1 cellular context compared by ENCODE assay signal in genomic region chr5:132829742-132830435, GRCh38.
TF ChIP-seq lines count a peak whose summit lies in the region.

No MANE protein-coding gene starts in this region.

TF ChIP-seq in HepG2, 621 proteins besides CTCF, POLR2A, EP300 and RAD21 (continued from another document and continues in another):
- TF ChIP-seq MYPOP (CRISPR knock-in tag; IDR thresholded peaks at IDR 0.05) (no peak), ZNF350 (CRISPR knock-in tag; IDR thresholded peaks at IDR 0.05; ENCODE audit: borderline replicate concordance, low read depth) (no peak; the same call in 1 of the 2 replicates), MTA3 (CRISPR knock-in tag; IDR thresholded peaks at IDR 0.05) (no peak), GTF3A (CRISPR knock-in tag; conservative IDR thresholded peaks at IDR 0.05) (no peak), ZNF362 (CRISPR knock-in tag; IDR thresholded peaks at IDR 0.05; ENCODE audit: borderline replicate concordance) (no peak), CEBPB (IDR thresholded peaks at IDR 0.05; ENCODE audit: borderline replicate concordance, low read depth, low read length) (no peak), ZNF44 (CRISPR knock-in tag; IDR thresholded peaks at IDR 0.05) (0 out of 2 replicates have a peak, but pooled peaks have one; percentile 56), ISL2 (CRISPR knock-in tag; IDR thresholded peaks at IDR 0.05) (peak; percentile 63; the same call in 1 of the 2 replicates), ZNF788 (CRISPR knock-in tag; IDR thresholded peaks at IDR 0.05; ENCODE audit: borderline replicate concordance) (peak; percentile 27; the same call in 1 of the 2 replicates), ZNF720 (CRISPR knock-in tag; IDR thresholded peaks at IDR 0.05) (no peak), DPF2 (CRISPR knock-in tag; IDR thresholded peaks at IDR 0.05; ENCODE audit: borderline replicate concordance, low read depth) (no peak), ZNF205 (CRISPR knock-in tag; IDR thresholded peaks at IDR 0.05) (0 out of 2 replicates have a peak, but pooled peaks have one; percentile 20), YEATS2 (CRISPR knock-in tag; IDR thresholded peaks at IDR 0.05; ENCODE audit: borderline replicate concordance) (no peak), THAP7 (CRISPR knock-in tag; IDR thresholded peaks at IDR 0.05) (peak; percentile 10; the same call in 1 of the 2 replicates), RFX3 (CRISPR knock-in tag; IDR thresholded peaks at IDR 0.05) (no peak), ZNF691 (CRISPR knock-in tag; IDR thresholded peaks at IDR 0.05; ENCODE audit: borderline replicate concordance, low read depth) (no peak), HNF1B (CRISPR knock-in tag; IDR thresholded peaks at IDR 0.05) (peak; percentile 68), ERF (CRISPR knock-in tag; IDR thresholded peaks at IDR 0.05) (no peak; the same call in 1 of the 2 replicates), MAX (IDR thresholded peaks at IDR 0.05) (peak; percentile 77; the same call in 1 of the 2 replicates), BORCS8-MEF2B (CRISPR knock-in tag; IDR thresholded peaks at IDR 0.05) (peak; percentile 62; the same call in 1 of the 2 replicates), ZNF180 (CRISPR knock-in tag; IDR thresholded peaks at IDR 0.05; ENCODE audit: borderline replicate concordance, low read depth) (0 out of 2 replicates have a peak, but pooled peaks have one; percentile 22), ZMYM3 (CRISPR knock-in tag; IDR thresholded peaks at IDR 0.05) (peak; percentile 23; the same call in 1 of the 2 replicates), NR0B2 (CRISPR knock-in tag; IDR thresholded peaks at IDR 0.05) (peak; percentile 57; the same call in 1 of the 2 replicates), ETS1 (CRISPR knock-in tag; IDR thresholded peaks at IDR 0.05) (no peak), CBFB (CRISPR knock-in tag; IDR thresholded peaks at IDR 0.05) (no peak), SETDB1 (CRISPR knock-in tag; IDR thresholded peaks at IDR 0.05; ENCODE audit: borderline replicate concordance) (no peak), ZFYVE20 (CRISPR knock-in tag; IDR thresholded peaks at IDR 0.05; ENCODE audit: borderline replicate concordance, low read depth) (no peak), ATAD3A (CRISPR knock-in tag; IDR thresholded peaks at IDR 0.05) (no peak), FOXM1 (CRISPR knock-in tag; IDR thresholded peaks at IDR 0.05) (no peak), ZNF414 (CRISPR knock-in tag; IDR thresholded peaks at IDR 0.05) (no peak), ZSCAN30 (CRISPR knock-in tag; IDR thresholded peaks at IDR 0.05) (no peak; the same call in 1 of the 2 replicates), CREBL2 (CRISPR knock-in tag; IDR thresholded peaks at IDR 0.05; ENCODE audit: borderline replicate concordance) (no peak), ZNF160 (CRISPR knock-in tag; IDR thresholded peaks at IDR 0.05) (peak; percentile 78; the same call in 1 of the 2 replicates), PCBP2 (optimal IDR thresholded peaks at IDR 0.05; ENCODE audit: low read depth, low read length, poor library complexity, severe bottlenecking) (no peak), NFYB (CRISPR knock-in tag; IDR thresholded peaks at IDR 0.05) (no peak), FOXC1 (CRISPR knock-in tag; IDR thresholded peaks at IDR 0.05; ENCODE audit: borderline replicate concordance) (no peak), BRCA1 (CRISPR knock-in tag; IDR thresholded peaks at IDR 0.05) (no peak), KAT2B (IDR thresholded peaks at IDR 0.05; ENCODE audit: borderline replicate concordance, low read depth, low read length) (no peak), ZNF33B (CRISPR knock-in tag; IDR thresholded peaks at IDR 0.05) (peak; percentile 87; the same call in 1 of the 2 replicates), MEIS1 (CRISPR knock-in tag; IDR thresholded peaks at IDR 0.05; ENCODE audit: borderline replicate concordance) (no peak), RELA (CRISPR knock-in tag; IDR thresholded peaks at IDR 0.05) (no peak), ZNF501 (CRISPR knock-in tag; IDR thresholded peaks at IDR 0.05) (0 out of 2 replicates have a peak, but pooled peaks have one; percentile 25), ZNF18 (CRISPR knock-in tag; IDR thresholded peaks at IDR 0.05; ENCODE audit: insufficient replicate concordance) (no peak), MED13 (CRISPR knock-in tag; IDR thresholded peaks at IDR 0.05) (0 out of 2 replicates have a peak, but pooled peaks have one; percentile 35), ZNF282 (IDR thresholded peaks at IDR 0.05; ENCODE audit: partially characterized antibody) (no peak), ZNF30 (CRISPR knock-in tag; IDR thresholded peaks at IDR 0.05) (no peak), ZNF33A (CRISPR knock-in tag; IDR thresholded peaks at IDR 0.05; ENCODE audit: borderline replicate concordance) (no peak), ZNF225 (CRISPR knock-in tag; IDR thresholded peaks at IDR 0.05) (no peak), CHD2 (IDR thresholded peaks at IDR 0.05; ENCODE audit: low read depth, low read length) (no peak), HOXA7 (CRISPR knock-in tag; IDR thresholded peaks at IDR 0.05) (no peak), RFX1 (IDR thresholded peaks at IDR 0.05) (no peak), E2F1 (CRISPR knock-in tag; IDR thresholded peaks at IDR 0.05) (no peak), ZNF574 (CRISPR knock-in tag; IDR thresholded peaks at IDR 0.05) (no peak), KAT7 (CRISPR knock-in tag; IDR thresholded peaks at IDR 0.05; ENCODE audit: borderline replicate concordance) (no peak; the same call in 1 of the 2 replicates), GTF2F1 (IDR thresholded peaks at IDR 0.05; ENCODE audit: low read length) (no peak), KDM5A (IDR thresholded peaks at IDR 0.05; ENCODE audit: borderline replicate concordance, low read length) (no peak)
